In the genomic region with DNA sequence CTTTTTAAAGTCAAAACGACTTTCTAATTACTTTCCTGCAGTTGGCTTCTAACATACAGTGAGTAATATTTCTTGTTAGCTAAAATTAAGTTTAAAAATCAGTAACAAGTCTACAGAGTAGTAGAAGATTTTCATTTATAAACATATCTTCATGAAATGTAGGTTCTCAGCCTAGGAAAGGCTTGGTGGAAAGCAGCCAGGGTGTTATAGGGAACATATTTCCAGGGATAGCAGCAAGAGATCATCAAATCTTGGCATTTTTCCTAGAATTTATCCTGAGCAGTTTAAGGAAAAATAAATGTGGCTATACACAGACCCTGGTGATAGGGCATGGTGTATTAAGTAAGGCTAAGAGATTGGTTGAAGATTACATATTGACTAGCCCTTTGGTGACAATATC, we compare ENCODE assay signal across 25 cellular contexts.
DNase-seq lines count a peak whose midpoint lies in the region; TF ChIP-seq lines count a peak whose summit lies in the region.
"Had no signal": no experiment of that assay in that cellular context is flagged by ENCODE, and none has a peak within 500 bp of the region (broad histone marks: within the 10 kb centered on the region; RNA-seq: fewer than 3 reads in every experiment).

No MANE protein-coding gene starts in this region.

- no peaks in the 10 kb centered on the region for H3K36me3 ChIP-seq in fibroblast of lung (ENCODE audit: control insufficient read depth, insufficient read depth, low read length)
- no peaks in the 10 kb centered on the region for H3K36me3 ChIP-seq in SK-N-SH (replicated peaks in 1 of 2; ENCODE audit: control insufficient read depth in 1 of 2, insufficient read depth in 2 of 2, low read length in 1 of 2)
- H3K36me3 ChIP-seq in MM.1S (replicated peaks; ENCODE audit: insufficient read depth, low read length): no peaks in the 10 kb centered on the region
- H3K36me3 ChIP-seq: esophagus muscularis mucosa, prostate gland, sigmoid colon had no signal

- no peaks in the 10 kb centered on the region for H3K9me3 ChIP-seq in fibroblast of lung (ENCODE audit: control insufficient read depth, insufficient read depth, low read depth, low read length)
- no peaks in the 10 kb centered on the region for H3K9me3 ChIP-seq in SK-N-SH
- no peaks in the 10 kb centered on the region for H3K9me3 ChIP-seq in MM.1S (replicated peaks; ENCODE audit: insufficient read depth, low read length)
- H3K9me3 ChIP-seq: esophagus muscularis mucosa, prostate gland, sigmoid colon had no signal

- H3K9me2 ChIP-seq in SK-N-SH (no peaks in the 10 kb centered on the region), MM.1S (replicated peaks; ENCODE audit: insufficient read depth, low read length) (no peaks in the 10 kb centered on the region)

- H2AFZ ChIP-seq in fibroblast of lung (ENCODE audit: low read length): no peak overlapping the region
- H2AFZ ChIP-seq in SK-N-SH (ENCODE audit: low read depth): no peak overlapping the region
- H2AFZ ChIP-seq in MM.1S (ENCODE audit: low read length): no peak overlapping the region

- no peaks in the 10 kb centered on the region for H3F3A ChIP-seq in SK-N-SH (replicated peaks; ENCODE audit: insufficient read depth)
- H3F3A ChIP-seq in MM.1S (ENCODE audit: insufficient read depth, low read length): no peaks in the 10 kb centered on the region

- peak; percentile 23 for DNase-seq in G401 (ENCODE audit: low spot score)
- DNase-seq in NCI-H446 treated with DMSO at 0.1 percent for 48 hours (lab: John Stamatoyannopoulos, UW): peak; percentile 85
- DNase-seq in fibroblast of lung (ENCODE audit: low read depth in 2 of 2): peak; percentile 0 to 81
- DNase-seq in smooth muscle cell of the brain vasculature (ENCODE audit: low read depth, low spot score): peak; percentile 15
- DNase-seq in NCI-H748 (lab: John Stamatoyannopoulos, UW; ENCODE audit: unreplicated experiment): no peak
- DNase-seq in SK-N-SH: no peak
- no peak for DNase-seq in MM.1S
- DNase-seq: activated CD4-positive, alpha-beta T cell treated with anti-CD3 and anti-CD28 coated beads, Interleukin-2, amount 10 ng/mL, durations not matched to agents 24 days and 14 days; activated effector memory CD4-positive, alpha-beta T cell treated with Interleukin-2 at 50 U/mL for 16 hours; activated naive CD8-positive, alpha-beta T cell treated with anti-CD3 and anti-CD28 coated beads for 36 hours; AML-193; CD4-positive, CD25-positive, alpha-beta regulatory T cell; dermis blood vessel endothelial cell; GOT3; immature natural killer cell; KBM-7; left colon; natural killer cell; NCI-H1417 treated with DMSO at 0.1 percent for 48 hours; NCI-H2081; occipital lobe; sigmoid colon; T1000 had no signal

- WGBS in SK-N-SH (ENCODE audit: low lambda C conversion rate): 14% methylated on average over 1 of the region's 1 CpG

- POLR2A ChIA-PET in SK-N-SH (lab: Yijun Ruan, JAX): no interaction called here

- no peak overlapping the region for H3K9ac ChIP-seq in fibroblast of lung (ENCODE audit: insufficient read depth, low read length)
- no peak overlapping the region for H3K9ac ChIP-seq in SK-N-SH
- H3K9ac ChIP-seq in MM.1S (ENCODE audit: low read length): no peak overlapping the region

- H3K4me1 ChIP-seq in fibroblast of lung (ENCODE audit: control insufficient read depth, extremely low read depth, insufficient read depth, low read length): no peaks in the 10 kb centered on the region
- no peaks in the 10 kb centered on the region for H3K4me1 ChIP-seq in SK-N-SH (ENCODE audit: control insufficient read depth in 1 of 2, insufficient read depth in 2 of 2, low read depth in 1 of 2, low read length in 1 of 2)
- H3K4me1 ChIP-seq in MM.1S (ENCODE audit: low read length): no peaks in the 10 kb centered on the region
- H3K4me1 ChIP-seq: prostate gland had no signal

- H3K79me2 ChIP-seq in fibroblast of lung (ENCODE audit: control insufficient read depth, insufficient read depth, low read length) (no peaks in the 10 kb centered on the region), SK-N-SH (ENCODE audit: insufficient read depth) (no peaks in the 10 kb centered on the region), MM.1S (ENCODE audit: low read length) (no peaks in the 10 kb centered on the region)

- H3K4me2 ChIP-seq in fibroblast of lung (ENCODE audit: extremely low read depth, insufficient read depth, low read length): no peak overlapping the region
- no peak overlapping the region for H3K4me2 ChIP-seq in SK-N-SH
- H3K4me2 ChIP-seq in MM.1S (ENCODE audit: low read depth, low read length): no peak overlapping the region

- CTCF ChIA-PET in SK-N-SH (lab: Yijun Ruan, JAX): interaction anchor here (1.5 kb wide), 1 partner anchor 21 kb away, joined by 3 read pairs; no protein-coding TSS in a partner anchor

- TF ChIP-seq RAD21 in SK-N-SH (IDR thresholded peaks at IDR 0.05; ENCODE audit: low read length): no peak

- H4K20me1 ChIP-seq in fibroblast of lung (ENCODE audit: control insufficient read depth, extremely low read depth, insufficient read depth, low read length): no peaks in the 10 kb centered on the region
- no peaks in the 10 kb centered on the region for H4K20me1 ChIP-seq in SK-N-SH (ENCODE audit: insufficient read depth)
- H4K20me1 ChIP-seq in MM.1S (ENCODE audit: insufficient read depth, low read length): no peaks in the 10 kb centered on the region

- no peak for TF ChIP-seq EP300 in SK-N-SH (IDR thresholded peaks at IDR 0.05; ENCODE audit: borderline replicate concordance in 1 of 2, low read depth in 1 of 2, low read length in 1 of 2)

- no peak for TF ChIP-seq CTCF in fibroblast of lung (conservative IDR thresholded peaks at IDR 0.05 in 1 of 2, IDR thresholded peaks at IDR 0.05 in 1 of 2; ENCODE audit: low read depth in 1 of 2, low read length in 2 of 2)
- TF ChIP-seq CTCF in SK-N-SH (IDR thresholded peaks at IDR 0.05): no peak
- TF ChIP-seq CTCF in MM.1S (IDR thresholded peaks at IDR 0.05; ENCODE audit: low read length): no peak

- H3K27me3 ChIP-seq in fibroblast of lung (ENCODE audit: control insufficient read depth, insufficient read depth, low read length) (no peaks in the 10 kb centered on the region), SK-N-SH (ENCODE audit: insufficient read depth) (no peaks in the 10 kb centered on the region), MM.1S (replicated peaks; ENCODE audit: insufficient read depth, low read length) (no peaks in the 10 kb centered on the region)
- H3K27me3 ChIP-seq: esophagus muscularis mucosa, sigmoid colon had no signal

- in situ Hi-C loops in G401 (cut with HindIII; ENCODE audit: low sequenced_read_pairs): no loop called here

- H3K27ac ChIP-seq in fibroblast of lung (ENCODE audit: insufficient read depth, low read length): no peak overlapping the region
- H3K27ac ChIP-seq in SK-N-SH (ENCODE audit: low read depth in 2 of 2, low read length in 1 of 2): no peak overlapping the region
- no peak overlapping the region for H3K27ac ChIP-seq in MM.1S (ENCODE audit: low read length)
- H3K27ac ChIP-seq: prostate gland had no signal

- H3K4me3 ChIP-seq in fibroblast of lung (replicated peaks in 1 of 4; ENCODE audit: control extremely low read depth in 1 of 4, insufficient read depth in 1 of 4, low read depth in 3 of 4, low read length in 4 of 4): no peak overlapping the region
- no peak overlapping the region for H3K4me3 ChIP-seq in SK-N-SH (ENCODE audit: low read depth in 2 of 2, low read length in 1 of 2)
- H3K4me3 ChIP-seq in MM.1S (ENCODE audit: low read length): no peak overlapping the region
- H3K4me3 ChIP-seq: esophagus muscularis mucosa, prostate gland, sigmoid colon had no signal

TF ChIP-seq in SK-N-SH, 30 proteins besides CTCF, POLR2A, EP300 and RAD21:
- no peak for TF ChIP-seq TCF12 (IDR thresholded peaks at IDR 0.05)
- TF ChIP-seq, protein P1, sequence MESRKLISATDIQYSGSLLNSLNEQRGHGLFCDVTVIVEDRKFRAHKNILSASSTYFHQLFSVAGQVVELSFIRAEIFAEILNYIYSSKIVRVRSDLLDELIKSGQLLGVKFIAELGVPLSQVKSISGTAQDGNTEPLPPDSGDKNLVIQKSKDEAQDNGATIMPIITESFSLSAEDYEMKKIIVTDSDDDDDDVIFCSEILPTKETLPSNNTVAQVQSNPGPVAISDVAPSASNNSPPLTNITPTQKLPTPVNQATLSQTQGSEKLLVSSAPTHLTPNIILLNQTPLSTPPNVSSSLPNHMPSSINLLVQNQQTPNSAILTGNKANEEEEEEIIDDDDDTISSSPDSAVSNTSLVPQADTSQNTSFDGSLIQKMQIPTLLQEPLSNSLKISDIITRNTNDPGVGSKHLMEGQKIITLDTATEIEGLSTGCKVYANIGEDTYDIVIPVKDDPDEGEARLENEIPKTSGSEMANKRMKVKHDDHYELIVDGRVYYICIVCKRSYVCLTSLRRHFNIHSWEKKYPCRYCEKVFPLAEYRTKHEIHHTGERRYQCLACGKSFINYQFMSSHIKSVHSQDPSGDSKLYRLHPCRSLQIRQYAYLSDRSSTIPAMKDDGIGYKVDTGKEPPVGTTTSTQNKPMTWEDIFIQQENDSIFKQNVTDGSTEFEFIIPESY (IDR thresholded peaks at IDR 0.05; ENCODE audit: borderline replicate concordance, low read depth): no peak

Comparison
In these comparisons a context has a peak if more than half of its experiments do, and no peak if none do; other contexts are left out.
1. DNase-seq: peak in G401 (single experiment), NCI-H446 treated with DMSO at 0.1 percent for 48 hours (single experiment), fibroblast of lung (2 of 2) and smooth muscle cell of the brain vasculature (single experiment); none in NCI-H748 (single experiment), SK-N-SH (single experiment) and MM.1S (single experiment).